8 cellular contexts compared by ENCODE assay signal in the genomic region with DNA sequence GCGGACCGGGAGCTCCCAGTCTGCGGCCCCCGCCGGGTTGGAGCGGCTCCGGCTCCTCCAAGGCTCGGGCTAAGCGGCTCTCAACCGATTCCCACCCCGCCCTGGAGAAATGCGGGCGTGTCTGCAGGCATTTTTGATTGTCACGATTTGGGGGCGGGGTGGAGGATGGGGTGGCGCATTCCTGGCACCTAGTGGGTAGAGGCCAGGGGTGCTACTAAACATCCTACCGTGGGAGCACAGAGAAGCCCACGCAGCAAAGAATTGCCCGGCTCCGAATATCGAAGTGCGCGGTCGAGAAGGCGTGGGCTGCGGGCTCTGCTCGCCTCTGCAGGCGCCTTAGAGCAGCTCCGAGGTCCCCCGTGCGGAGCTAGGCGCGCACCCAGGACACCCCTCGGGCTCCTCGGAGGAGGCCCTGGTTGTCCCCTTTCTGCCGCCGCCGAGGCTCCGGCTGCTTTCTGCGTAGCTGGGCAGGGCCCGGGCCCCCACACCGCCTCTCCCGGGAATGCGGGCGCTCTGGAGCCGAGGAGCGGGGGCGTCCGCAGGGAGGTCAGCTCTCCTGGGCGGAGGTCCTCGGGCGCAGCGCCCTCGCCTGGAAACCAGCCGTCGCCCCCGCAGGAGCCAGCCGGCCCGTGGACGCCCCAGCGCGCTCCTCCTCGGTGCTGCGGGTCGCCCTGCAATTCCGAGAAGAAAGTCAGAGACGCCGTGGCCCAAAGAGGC. TPM values are rescaled to one million over a fixed set of nuclear protein-coding genes. Genes with fewer than 3 reads are reported as not detected.
DNase-seq lines count a peak whose midpoint lies in the region; ATAC-seq and TF ChIP-seq lines count a peak whose summit lies in the region.

No MANE protein-coding gene starts in this region.

- ATAC-seq in gastroesophageal sphincter, result peak; percentile 40
- ATAC-seq in upper lobe of right lung, result peak; percentile 84

- peak overlapping the region in 1 of 4 donors; percentile 11 for H3K27ac ChIP-seq in gastroesophageal sphincter
- peak overlapping the region; percentile 38 for H3K27ac ChIP-seq in upper lobe of right lung

- peaks cover 0 to 23% (median 7%) of the 10 kb centered on the region in 3 donors for H3K4me1 ChIP-seq in gastroesophageal sphincter
- peaks cover 6% of the 10 kb centered on the region for H3K4me1 ChIP-seq in upper lobe of right lung

- H3K4me3 ChIP-seq in gastroesophageal sphincter (peak overlapping the region; percentile 16 to 51), upper lobe of right lung (peak overlapping the region; percentile 54)

- intact Hi-C loops in upper lobe of right lung (cut with DNase I), result no loop called here

- peak; percentile 29 for DNase-seq in SKM-1 treated with dmso at 0.1 percent for 144 hours (lab: John Stamatoyannopoulos, UW; ENCODE audit: unreplicated experiment)
- DNase-seq in SKM-1 (lab: John Stamatoyannopoulos, UW; ENCODE audit: unreplicated experiment), result no peak
- peak; percentile 64 for DNase-seq in NCI-H2107 treated with DMSO at 0.1 percent for 48 hours (lab: John Stamatoyannopoulos, UW; ENCODE audit: unreplicated experiment)
- DNase-seq in activated effector memory CD4-positive, alpha-beta T cell treated with anti-CD3 and anti-CD28 coated beads, Interleukin-2, amount 50 U/mL, for 16 hours, result peak; percentile 75
- peak; percentile 56 for DNase-seq in occipital lobe (lab: John Stamatoyannopoulos, UW)
- DNase-seq in upper lobe of right lung, result peak; percentile 92
- no peak for DNase-seq in foreskin melanocyte

- no peak for TF ChIP-seq POLR2A in gastroesophageal sphincter (IDR thresholded peaks at IDR 0.05)

- no peak for TF ChIP-seq EP300 in gastroesophageal sphincter (IDR thresholded peaks at IDR 0.05)

- WGBS in gastroesophageal sphincter (ENCODE audit: low coverage in 1 of 2), 2 donors, result 0 to 7% methylated on average over 5 to 6 of the region's 68 CpGs

- peaks cover 74% of the 10 kb centered on the region for H3K27me3 ChIP-seq in gastroesophageal sphincter
- peaks cover 33% of the 10 kb centered on the region for H3K27me3 ChIP-seq in upper lobe of right lung

- H3K9me3 ChIP-seq in gastroesophageal sphincter, result no peaks in the 10 kb centered on the region
- H3K9me3 ChIP-seq in upper lobe of right lung, result no peaks in the 10 kb centered on the region

- TF ChIP-seq CTCF in gastroesophageal sphincter (IDR thresholded peaks at IDR 0.05) (peak in 1 of 4 experiments; percentile 23), upper lobe of right lung (IDR thresholded peaks at IDR 0.05) (peak; percentile 21)

- H3K36me3 ChIP-seq in gastroesophageal sphincter, result no peaks in the 10 kb centered on the region
- no peaks in the 10 kb centered on the region for H3K36me3 ChIP-seq in upper lobe of right lung

RNA-seq across cellular contexts. Expression of a gene that starts 16.5 kb away (rescaled TPM):
- total RNA-seq in gastroesophageal sphincter, result under 1 TPM in 1 of 4 donors, not detected in 3; 0.74 TPM
- total RNA-seq in occipital lobe, result not detected
- total RNA-seq in upper lobe of right lung, result 283 TPM

Comparison
In these comparisons a context has a peak if more than half of its experiments do, and no peak if none do; other contexts are left out.
1. DNase-seq: peak in SKM-1 treated with dmso at 0.1 percent for 144 hours (single experiment), NCI-H2107 treated with DMSO at 0.1 percent for 48 hours (single experiment), activated effector memory CD4-positive, alpha-beta T cell treated with anti-CD3 and anti-CD28 coated beads, Interleukin-2, amount 50 U/mL, for 16 hours (single experiment), occipital lobe (single experiment) and upper lobe of right lung (single experiment); none in SKM-1 (single experiment) and foreskin melanocyte (single experiment).
2. RNA of a gene that starts 16.5 kb away (total RNA-seq): 283 TPM in upper lobe of right lung (single experiment); 0.74 TPM in gastroesophageal sphincter and not detected in occipital lobe (single experiment); every median in the first group is over 100 times any median in the second.